Comparison of ENCODE assay signal across 23 cellular contexts in the genomic region with DNA sequence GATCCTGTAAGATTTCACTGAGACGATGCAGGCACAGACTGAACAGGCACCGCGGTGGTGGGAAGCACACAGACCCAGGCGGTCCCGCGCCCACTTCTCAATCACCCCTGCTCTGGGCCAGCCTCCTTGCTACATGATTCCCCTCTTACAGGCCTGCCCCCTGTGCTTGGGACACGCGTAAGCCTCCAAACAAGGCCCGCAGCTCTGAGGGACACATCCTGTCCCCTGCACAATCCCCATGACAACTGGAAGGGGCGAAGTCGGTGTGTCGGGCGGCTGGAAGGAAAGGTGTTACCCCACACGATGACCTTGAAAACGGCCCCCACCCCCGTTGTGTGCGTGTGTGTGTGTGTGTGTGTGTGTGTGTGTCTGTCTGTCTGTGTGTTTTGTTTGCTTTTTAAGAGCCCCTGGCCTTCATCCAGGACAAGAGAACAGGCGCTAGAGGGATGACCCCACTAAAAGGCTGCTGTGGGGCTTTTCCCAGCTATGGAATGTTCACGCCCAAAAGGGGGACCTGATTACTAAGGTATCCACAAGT. TPM values are rescaled to one million over a fixed set of nuclear protein-coding genes. Genes with fewer than 3 reads are reported as not detected.
A peak's percentile ranks its signal among the peaks of the same experiment; 100 is the strongest.
DNase-seq lines count a peak whose midpoint lies in the region; ATAC-seq, FAIRE-seq and TF ChIP-seq lines count a peak whose summit lies in the region.
"Had no signal": no experiment of that assay in that cellular context is flagged by ENCODE, and none has a peak within 500 bp of the region (broad histone marks: within the 10 kb centered on the region; RNA-seq: fewer than 3 reads in every experiment).

No MANE protein-coding gene starts in this region.

- peak in 1 of 2 donors; percentile 20 for ATAC-seq in right cardiac atrium
- ATAC-seq in left cardiac atrium = no peak
- ATAC-seq in GM18873 (IDR thresholded peaks at IDR 0.05; ENCODE audit: low FRiP score, unreplicated experiment) = no peak
- ATAC-seq in GM18861 (IDR thresholded peaks at IDR 0.05; ENCODE audit: unreplicated experiment) = no peak

- H3K27ac Mint-ChIP-seq in brain = peak overlapping the region in 4 of 5 experiments; percentile 31 to 89 (median 82)
- no peak overlapping the region for H3K27ac Mint-ChIP-seq in activated T-cell treated with anti-CD3 and anti-CD28 coated beads, Interleukin-2, amount 50 U/mL, for 24 hours
- H3K27ac Mint-ChIP-seq: B cell; CD4-positive, alpha-beta T cell had no signal

- H3K27me3 Mint-ChIP-seq in brain = peaks cover 14% of the 10 kb centered on the region
- peaks cover 28% of the 10 kb centered on the region for H3K27me3 Mint-ChIP-seq in activated T-cell treated with anti-CD3 and anti-CD28 coated beads, Interleukin-2, amount 50 U/mL, for 24 hours

- peaks cover 0 to 2% (median 0%) of the 10 kb centered on the region in 5 experiments for H3K9me3 Mint-ChIP-seq in brain
- no peaks in the 10 kb centered on the region for H3K9me3 Mint-ChIP-seq in activated T-cell treated with anti-CD3 and anti-CD28 coated beads, Interleukin-2, amount 50 U/mL, for 24 hours
- H3K9me3 Mint-ChIP-seq: CD4-positive, alpha-beta T cell had no signal

- no peak overlapping the region for H3K27ac ChIP-seq in right cardiac atrium (ENCODE audit: low read length)
- no peak overlapping the region for H3K27ac ChIP-seq in kidney (ENCODE audit: low read depth in 2 of 2, low read length in 2 of 2)
- H3K27ac ChIP-seq: HL-60, Peyer's patch had no signal

- H3K36me3 ChIP-seq in kidney (ENCODE audit: control insufficient read depth in 1 of 2, insufficient read depth in 2 of 2, low read length in 2 of 2) = no peaks in the 10 kb centered on the region
- H3K36me3 ChIP-seq: Peyer's patch had no signal

- peaks cover 4% of the 10 kb centered on the region for H3K36me3 Mint-ChIP-seq in brain
- no peaks in the 10 kb centered on the region for H3K36me3 Mint-ChIP-seq in activated T-cell treated with anti-CD3 and anti-CD28 coated beads, Interleukin-2, amount 50 U/mL, for 24 hours (ENCODE audit: low read depth)

- DNase-seq in right cardiac atrium (peak in 2 of 3 donors; percentile 22 to 39), left cardiac atrium (no peak), kidney (peak; percentile 66), HEK293T (ENCODE audit: extremely low spot score) (no peak)
- DNase-seq in activated T-cell treated with anti-CD3 and anti-CD28 coated beads, Interleukin-2, amount 50 U/mL, for 24 hours = no peak
- DNase-seq: 8988T; Caco-2; CD4-positive, alpha-beta T cell; DMS153; GDM1; H7; Kasumi-1; MM.1S; NCI-H1092 treated with DMSO at 0.1 percent for 48 hours; NCI-H2081 treated with DMSO at 0.1 percent for 48 hours; NCI-H446 treated with DMSO at 0.1 percent for 48 hours; Peyer's patch; Right ventricle myocardium superior had no signal

- CTCF ChIA-PET in HEK293T (lab: Yijun Ruan, JAX) = interaction anchor here (0.7 kb wide), 1 partner anchor 22 kb away, joined by 3 read pairs; no protein-coding TSS in a partner anchor

- 52% methylated on average over 19 of the region's 19 CpGs for whole genome bisulfite sequencing in right cardiac atrium

- H3K9ac ChIP-seq in kidney (ENCODE audit: low read length in 2 of 2) = no peak overlapping the region

- no peaks in the 10 kb centered on the region for H3K27me3 ChIP-seq in right cardiac atrium (ENCODE audit: control insufficient read depth, insufficient read depth)
- H3K27me3 ChIP-seq: Peyer's patch had no signal

- POLR2A ChIA-PET in HEK293T (lab: Yijun Ruan, JAX) = no interaction called here

- H3K4me1 Mint-ChIP-seq in brain = peaks cover 41% of the 10 kb centered on the region
- peaks cover 5% of the 10 kb centered on the region for H3K4me1 Mint-ChIP-seq in activated T-cell treated with anti-CD3 and anti-CD28 coated beads, Interleukin-2, amount 50 U/mL, for 24 hours (ENCODE audit: low read depth)
- H3K4me1 Mint-ChIP-seq: B cell had no signal

- H3K4me3 ChIP-seq in right cardiac atrium (ENCODE audit: low read length) (no peak overlapping the region), kidney (ENCODE audit: low read length in 2 of 2) (no peak overlapping the region)
- H3K4me3 ChIP-seq: Peyer's patch had no signal

- intact Hi-C loops in right cardiac atrium (cut with DNase I) = no loop called here
- intact Hi-C loops in left cardiac atrium (cut with DNase I) = no loop called here
- intact Hi-C loops in kidney (cut with DNase I) = no loop called here

- H3K9me3 ChIP-seq in right cardiac atrium (ENCODE audit: control insufficient read depth, low read length) (no peaks in the 10 kb centered on the region), kidney (ENCODE audit: control insufficient read depth in 1 of 2, low read length in 2 of 2) (no peaks in the 10 kb centered on the region)
- H3K9me3 ChIP-seq: Caco-2, Peyer's patch had no signal

- peak overlapping the region in 1 of 5 experiments; percentile 22 for H3K4me3 Mint-ChIP-seq in brain
- H3K4me3 Mint-ChIP-seq in activated T-cell treated with anti-CD3 and anti-CD28 coated beads, Interleukin-2, amount 50 U/mL, for 24 hours = no peak overlapping the region
- H3K4me3 Mint-ChIP-seq: B cell; CD4-positive, alpha-beta T cell had no signal

- H3K4me1 ChIP-seq in right cardiac atrium (ENCODE audit: control insufficient read depth, insufficient read depth, low read length) (no peaks in the 10 kb centered on the region), kidney (ENCODE audit: control insufficient read depth in 1 of 2, insufficient read depth in 1 of 2, low read depth in 1 of 2, low read length in 2 of 2) (no peaks in the 10 kb centered on the region)
- H3K4me1 ChIP-seq: Peyer's patch had no signal

- TF ChIP-seq CTCF in brain (conservative IDR thresholded peaks at IDR 0.05) = no peak
- no peak for TF ChIP-seq CTCF in kidney (IDR thresholded peaks at IDR 0.05; ENCODE audit: borderline replicate concordance, extremely low read depth, insufficient read depth)

- no peak for FAIRE-seq in kidney (lab: Jason Lieb, UNC)

TF ChIP-seq in HEK293T, 16 proteins besides CTCF, POLR2A, EP300 and RAD21:
- TF ChIP-seq HDGF (IDR thresholded peaks at IDR 0.05; ENCODE audit: borderline replicate concordance) (no peak), CTBP1 (IDR thresholded peaks at IDR 0.05; ENCODE audit: borderline replicate concordance) (no peak), SP1 (IDR thresholded peaks at IDR 0.05) (no peak), FOXM1 (IDR thresholded peaks at IDR 0.05; ENCODE audit: borderline replicate concordance) (no peak), BHLHE40 (IDR thresholded peaks at IDR 0.05; ENCODE audit: borderline replicate concordance) (no peak), SUZ12 (IDR thresholded peaks at IDR 0.05) (no peak), LEF1 (IDR thresholded peaks at IDR 0.05; ENCODE audit: borderline replicate concordance) (no peak), FOXA1 (IDR thresholded peaks at IDR 0.05) (no peak), ZNF384 (IDR thresholded peaks at IDR 0.05) (no peak), NFRKB (IDR thresholded peaks at IDR 0.05) (no peak), L3MBTL2 (conservative IDR thresholded peaks at IDR 0.05) (no peak)
- TF ChIP-seq, protein P1, sequence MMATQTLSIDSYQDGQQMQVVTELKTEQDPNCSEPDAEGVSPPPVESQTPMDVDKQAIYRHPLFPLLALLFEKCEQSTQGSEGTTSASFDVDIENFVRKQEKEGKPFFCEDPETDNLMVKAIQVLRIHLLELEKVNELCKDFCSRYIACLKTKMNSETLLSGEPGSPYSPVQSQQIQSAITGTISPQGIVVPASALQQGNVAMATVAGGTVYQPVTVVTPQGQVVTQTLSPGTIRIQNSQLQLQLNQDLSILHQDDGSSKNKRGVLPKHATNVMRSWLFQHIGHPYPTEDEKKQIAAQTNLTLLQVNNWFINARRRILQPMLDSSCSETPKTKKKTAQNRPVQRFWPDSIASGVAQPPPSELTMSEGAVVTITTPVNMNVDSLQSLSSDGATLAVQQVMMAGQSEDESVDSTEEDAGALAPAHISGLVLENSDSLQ (IDR thresholded peaks at IDR 0.05) = no peak

RNA-seq across cellular contexts. Expression of gene CELSR1, which starts 13.1 kb away (rescaled TPM):
- total RNA-seq in right cardiac atrium = 1 to 10 TPM; 5.5 to 7.9 (median 6.5) TPM
- polyA plus RNA-seq in right cardiac atrium = 5.6 TPM
- 1 to 10 TPM; 6.5 to 8.1 TPM for total RNA-seq in left cardiac atrium
- polyA plus RNA-seq in brain (ENCODE audit: insufficient read depth, low read depth, low replicate concordance) = 1.5 TPM
- total RNA-seq in kidney = 49.9 TPM
- 15.7 TPM for polyA plus RNA-seq in kidney (ENCODE audit: insufficient read depth, low read depth, low replicate concordance)

Comparison
In these comparisons a context has a peak if more than half of its experiments do, and no peak if none do; other contexts are left out.
1. DNase-seq: peak in right cardiac atrium (2 of 3) and kidney (single experiment); none in left cardiac atrium (single experiment), activated T-cell treated with anti-CD3 and anti-CD28 coated beads, Interleukin-2, amount 50 U/mL, for 24 hours (single experiment) and HEK293T (single experiment).